Comparison of ENCODE assay signal across 22 cellular contexts in the genomic region with DNA sequence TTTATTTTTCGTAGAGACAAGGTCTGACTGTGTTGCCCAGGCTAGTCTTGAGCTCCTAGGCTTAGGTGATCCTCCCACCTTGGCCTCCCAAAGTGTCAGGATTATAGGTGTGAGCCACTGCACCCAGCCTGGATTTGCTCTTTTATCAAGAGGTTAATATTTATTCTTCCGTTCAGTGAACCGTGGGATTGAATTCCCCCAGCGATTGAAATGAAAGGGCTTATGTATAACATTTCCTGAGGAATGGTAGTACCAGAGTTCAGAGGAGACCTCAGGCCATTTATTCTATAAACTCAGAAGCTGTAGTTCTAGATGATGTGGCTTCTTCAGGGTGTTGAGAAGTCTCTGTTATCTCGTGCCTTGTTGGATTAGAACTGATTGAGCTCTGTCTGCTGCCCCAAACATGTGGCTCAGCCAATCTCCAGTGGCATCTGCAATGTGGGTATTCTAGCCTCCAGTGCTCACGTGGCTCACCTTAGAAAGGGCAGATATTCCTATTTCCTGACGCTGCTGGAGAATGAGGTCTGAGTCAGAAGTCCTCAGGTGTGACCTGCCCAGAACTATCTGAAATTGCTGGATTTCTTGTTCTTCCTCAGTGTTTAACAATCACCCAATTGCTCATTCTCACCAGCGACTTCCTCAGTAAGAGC. TPM values are rescaled to one million over a fixed set of nuclear protein-coding genes. Genes with fewer than 3 reads are reported as not detected.
DNase-seq lines count a peak whose midpoint lies in the region; ATAC-seq, FAIRE-seq and TF ChIP-seq lines count a peak whose summit lies in the region.
"Had no signal": no experiment of that assay in that cellular context is flagged by ENCODE, and none has a peak within 500 bp of the region (broad histone marks: within the 10 kb centered on the region; RNA-seq: fewer than 3 reads in every experiment).

No MANE protein-coding gene starts in this region.

- H2AFZ ChIP-seq in HCT116 (ENCODE audit: low read depth, low read length, poor library complexity, severe bottlenecking): no peak overlapping the region
- H2AFZ ChIP-seq: parathyroid adenoma had no signal

- BruUV-seq in HCT116 (replicated peaks; lab: Mats Ljungman, UMichigan): no TSS peak

- no peak for FAIRE-seq in pancreas (lab: Jason Lieb, UNC)
- FAIRE-seq: HTR-8/SVneo had no signal

- H3K27ac Mint-ChIP-seq in activated T-helper 17 cell treated with anti-CD3 and anti-CD28 coated beads, Interleukin-2, amount 50 U/mL, for 72 hours: peak overlapping the region; percentile 44
- no peak overlapping the region for H3K27ac Mint-ChIP-seq in mesothelial cell of epicardium

- H3K27ac ChIP-seq in HCT116 (ENCODE audit: low read depth, low read length): no peak overlapping the region
- H3K27ac ChIP-seq in esophagus squamous epithelium: peak overlapping the region in 3 of 4 donors; percentile 42 to 77 (median 59)
- peak overlapping the region in 3 of 4 donors; percentile 1 to 47 (median 22) for H3K27ac ChIP-seq in pancreas
- H3K27ac ChIP-seq: coronary artery, parathyroid adenoma had no signal

- CTCF ChIA-PET in HCT116 (lab: Charles Lee): no interaction called here

- TF ChIP-seq CTCF in HCT116 (IDR thresholded peaks at IDR 0.05 in 2 of 3, conservative IDR thresholded peaks at IDR 0.05 in 1 of 3; ENCODE audit: borderline replicate concordance in 1 of 3, insufficient read depth in 1 of 3, low read depth in 2 of 3, low read length in 2 of 3): no peak
- no peak for TF ChIP-seq CTCF in esophagus squamous epithelium (IDR thresholded peaks at IDR 0.05)
- no peak for TF ChIP-seq CTCF in pancreas (IDR thresholded peaks at IDR 0.05)
- no peak for TF ChIP-seq CTCF in mesothelial cell of epicardium (IDR thresholded peaks at IDR 0.05; ENCODE audit: unreplicated experiment)

- no peaks in the 10 kb centered on the region for H3K9me2 ChIP-seq in HCT116 (ENCODE audit: insufficient read depth)

- no peaks in the 10 kb centered on the region for H3K27me3 ChIP-seq in HCT116 (ENCODE audit: insufficient read depth, low read length)
- no peaks in the 10 kb centered on the region for H3K27me3 ChIP-seq in esophagus squamous epithelium
- H3K27me3 ChIP-seq in pancreas: no peaks in the 10 kb centered on the region
- H3K27me3 ChIP-seq: heart left ventricle, tibial nerve had no signal

- no peaks in the 10 kb centered on the region for H3K9me3 Mint-ChIP-seq in activated T-helper 17 cell treated with anti-CD3 and anti-CD28 coated beads, Interleukin-2, amount 50 U/mL, for 72 hours
- no peaks in the 10 kb centered on the region for H3K9me3 Mint-ChIP-seq in mesothelial cell of epicardium

- TF ChIP-seq POLR2A in HCT116 (IDR thresholded peaks at IDR 0.05; ENCODE audit: borderline replicate concordance, extremely low read depth, insufficient read depth, insufficient read length): no peak
- TF ChIP-seq POLR2A in esophagus squamous epithelium (IDR thresholded peaks at IDR 0.05): no peak

- no peak overlapping the region for H3K4me3 ChIP-seq in HCT116 (replicated peaks in 1 of 2; ENCODE audit: low read depth in 1 of 2, low read length in 2 of 2)
- no peak overlapping the region for H3K4me3 ChIP-seq in esophagus squamous epithelium
- H3K4me3 ChIP-seq in pancreas: no peak overlapping the region
- H3K4me3 ChIP-seq: coronary artery, heart left ventricle, tibial nerve had no signal

- no peak for ATAC-seq in HCT116
- ATAC-seq in activated T-helper 17 cell treated with anti-CD3 and anti-CD28 coated beads, Interleukin-2, amount 50 U/mL, for 72 hours (replicated peaks): no peak
- no peak for ATAC-seq in pancreas
- ATAC-seq in HG02852 (IDR thresholded peaks at IDR 0.05; ENCODE audit: unreplicated experiment): no peak
- ATAC-seq: heart left ventricle, left cardiac atrium had no signal

- POLR2A ChIA-PET in HCT116 (lab: Charles Lee): no interaction called here

- H3K79me2 ChIP-seq in HCT116 (ENCODE audit: insufficient read depth, low read length): peaks cover 90% of the 10 kb centered on the region

- peak overlapping the region; percentile 13 for H3K4me3 Mint-ChIP-seq in activated T-helper 17 cell treated with anti-CD3 and anti-CD28 coated beads, Interleukin-2, amount 50 U/mL, for 72 hours
- H3K4me3 Mint-ChIP-seq in mesothelial cell of epicardium: no peak overlapping the region
- H3K4me3 Mint-ChIP-seq: HFFc6 had no signal

- H3K9me3 ChIP-seq in HCT116 (ENCODE audit: control insufficient read depth in 1 of 2, insufficient read depth in 1 of 2, low read depth in 1 of 2, low read length in 2 of 2) (no peaks in the 10 kb centered on the region), esophagus squamous epithelium (no peaks in the 10 kb centered on the region), pancreas (no peaks in the 10 kb centered on the region)
- H3K9me3 ChIP-seq: heart left ventricle, tibial nerve had no signal

- H3K27me3 Mint-ChIP-seq in activated T-helper 17 cell treated with anti-CD3 and anti-CD28 coated beads, Interleukin-2, amount 50 U/mL, for 72 hours: no peaks in the 10 kb centered on the region
- no peaks in the 10 kb centered on the region for H3K27me3 Mint-ChIP-seq in mesothelial cell of epicardium (ENCODE audit: low read depth)

- intact Hi-C loops in HCT116 (cut with micrococcal nuclease): no loop called here
- intact Hi-C loops in esophagus squamous epithelium (cut with DNase I): no loop called here
- intact Hi-C loops in pancreas (cut with DNase I): no loop called here

- H3K36me3 ChIP-seq in HCT116 (ENCODE audit: control insufficient read depth in 1 of 2, insufficient read depth in 2 of 2, low read length in 2 of 2) (peaks cover 0 to 6% of the 10 kb centered on the region in 2 experiments; a peak in 2 of 4 replicates), esophagus squamous epithelium (peaks cover 0 to 12% (median 0%) of the 10 kb centered on the region in 3 donors), pancreas (no peaks in the 10 kb centered on the region)

- H3K9ac ChIP-seq in HCT116 (ENCODE audit: low read length): peak overlapping the region; percentile 28
- H3K9ac ChIP-seq: parathyroid adenoma had no signal

- H3K4me1 ChIP-seq in HCT116 (ENCODE audit: control insufficient read depth in 1 of 2, insufficient read depth in 2 of 2, low read length in 2 of 2) (peaks cover 56 to 80% of the 10 kb centered on the region in 2 experiments), esophagus squamous epithelium (peaks cover 18 to 95% (median 52%) of the 10 kb centered on the region in 3 donors), pancreas (peaks cover 20 to 36% (median 24%) of the 10 kb centered on the region in 3 donors)

- 43 to 45% methylated on average over 7 to 8 of the region's 8 CpGs for WGBS in esophagus squamous epithelium, 2 donors
- WGBS in pancreas, 2 donors: 42 to 45% methylated on average over 8 of the region's 8 CpGs

- H3K4me1 Mint-ChIP-seq in activated T-helper 17 cell treated with anti-CD3 and anti-CD28 coated beads, Interleukin-2, amount 50 U/mL, for 72 hours: peaks cover 48% of the 10 kb centered on the region
- H3K4me1 Mint-ChIP-seq in mesothelial cell of epicardium: peaks cover 12% of the 10 kb centered on the region

- peak overlapping the region; percentile 57 for H3K4me2 ChIP-seq in HCT116 (ENCODE audit: low read length)

- no peak for DNase-seq in HCT116 (ENCODE audit: low read depth, low spot score)
- no peak for DNase-seq in esophagus squamous epithelium (lab: John Stamatoyannopoulos, UW)
- DNase-seq in pancreas: no peak
- no peak for DNase-seq in hippocampal formation (lab: John Stamatoyannopoulos, UW)
- DNase-seq in activated gamma-delta T cell treated with Interleukin-2 at 50 U/mL for 16 hours: no peak
- DNase-seq in mesothelial cell of epicardium (ENCODE audit: low spot score in 2 of 2, unreplicated experiment in 2 of 2): no peak
- DNase-seq: activated CD4-positive, alpha-beta T cell treated with anti-CD3 and anti-CD28 coated beads for 4 hours; amygdala; C1 segment of cervical spinal cord; heart left ventricle; HFFc6; left cardiac atrium; NCI-H1417 treated with DMSO at 0.1 percent for 48 hours; SHP77; stimulated activated CD4-positive, alpha-beta T cell treated with anti-CD3 and anti-CD28 coated beads, Interleukin-4, amount 100 ng/mL, for 24 hours had no signal

- TF ChIP-seq RAD21 in HCT116 (IDR thresholded peaks at IDR 0.05; ENCODE audit: low read depth): no peak

- H4K20me1 ChIP-seq in HCT116 (ENCODE audit: insufficient read depth): peaks cover 4% of the 10 kb centered on the region; the same call in 1 of the 2 replicates

- RAD21 ChIA-PET in HCT116 (lab: Charles Lee; ENCODE audit: low non-redundant PET in 1 of 2, low total read pairs in 2 of 2, uncharacterized antibody in 2 of 2, unreplicated experiment in 2 of 2): no interaction called here

- peaks cover 37% of the 10 kb centered on the region for H3K36me3 Mint-ChIP-seq in activated T-helper 17 cell treated with anti-CD3 and anti-CD28 coated beads, Interleukin-2, amount 50 U/mL, for 72 hours (ENCODE audit: low read depth)
- H3K36me3 Mint-ChIP-seq in mesothelial cell of epicardium: no peaks in the 10 kb centered on the region

RNA-seq across cellular contexts. Expression of a gene that starts 22.5 kb away (rescaled TPM):
- total RNA-seq in HCT116 (2021; ENCODE audit: unreplicated experiment) (55.1 TPM), esophagus squamous epithelium (10 to 100 TPM; 46.9 to 94.0 (median 75.0) TPM), pancreas (10 to 100 TPM; 12.8 to 22.0 (median 18.5) TPM), mesothelial cell of epicardium (26.3 to 30.9 TPM (median 27.5 TPM) in 3 replicates)
- polyA plus RNA-seq in HCT116 (2012): 59.4 and 61.2 TPM in 2 replicates
- total RNA-seq in activated T-helper 17 cell treated with anti-CD3 and anti-CD28 coated beads, Interleukin-2, amount 50 U/mL, for 72 hours: 10 to 100 TPM; 60.0 to 92.1 TPM
- 10 to 100 TPM; 18.9 to 29.6 TPM for polyA plus RNA-seq in pancreas

RNA-seq across cellular contexts. Expression of a gene that starts 24.2 kb away (rescaled TPM):
- total RNA-seq in HCT116 (2021; ENCODE audit: unreplicated experiment): 76.7 TPM
- 66.3 and 79.9 TPM in 2 replicates for polyA plus RNA-seq in HCT116 (2012)
- 10 to 100 TPM; 56.5 to 63.2 TPM for total RNA-seq in activated T-helper 17 cell treated with anti-CD3 and anti-CD28 coated beads, Interleukin-2, amount 50 U/mL, for 72 hours
- 10 to 100 TPM; 25.4 to 55.5 (median 34.9) TPM for total RNA-seq in esophagus squamous epithelium
- 10 to 100 TPM; 21.9 to 40.0 (median 24.3) TPM for total RNA-seq in pancreas
- 10 to 100 TPM; 74.9 to 84.7 TPM for polyA plus RNA-seq in pancreas
- total RNA-seq in mesothelial cell of epicardium: 55.3 to 59.1 TPM (median 56.0 TPM) in 3 replicates

RNA-seq across cellular contexts. Expression of a gene that starts 39.9 kb away (rescaled TPM):
- total RNA-seq in HCT116 (2021; ENCODE audit: unreplicated experiment) (7.2 TPM), esophagus squamous epithelium (10 to 100 TPM; 10.2 to 26.5 (median 16.5) TPM), pancreas (10 to 100 TPM; 16.3 to 20.1 (median 18.9) TPM), mesothelial cell of epicardium (24.2 to 28.2 TPM (median 27.0 TPM) in 3 replicates)
- 6.9 and 7.9 TPM in 2 replicates for polyA plus RNA-seq in HCT116 (2012)
- total RNA-seq in activated T-helper 17 cell treated with anti-CD3 and anti-CD28 coated beads, Interleukin-2, amount 50 U/mL, for 72 hours: 10 to 100 TPM; 24.5 to 31.2 TPM
- polyA plus RNA-seq in pancreas: 10 to 100 TPM; 13.6 to 24.4 TPM

RNA-seq across cellular contexts. Expression of a gene that starts 57.5 kb away (rescaled TPM):
- total RNA-seq in HCT116 (2021; ENCODE audit: unreplicated experiment): 0.10 TPM
- polyA plus RNA-seq in HCT116 (2012): 0.04 TPM in 1 of 2 replicates, not detected in the other
- total RNA-seq in activated T-helper 17 cell treated with anti-CD3 and anti-CD28 coated beads, Interleukin-2, amount 50 U/mL, for 72 hours: not detected
- total RNA-seq in esophagus squamous epithelium: under 1 TPM in 3 of 4 donors, not detected in 1; 0.04 to 0.19 (median 0.06) TPM
- under 1 TPM; 0.28 to 0.47 (median 0.34) TPM for total RNA-seq in pancreas
- polyA plus RNA-seq in pancreas: under 1 TPM; 0.30 to 0.31 TPM
- total RNA-seq in mesothelial cell of epicardium: 0.45 to 0.95 TPM (median 0.58 TPM) in 3 replicates
- total RNA-seq: Daoy, HFFc6 had no signal
